12 cellular contexts compared by ENCODE assay signal in the genomic region with DNA sequence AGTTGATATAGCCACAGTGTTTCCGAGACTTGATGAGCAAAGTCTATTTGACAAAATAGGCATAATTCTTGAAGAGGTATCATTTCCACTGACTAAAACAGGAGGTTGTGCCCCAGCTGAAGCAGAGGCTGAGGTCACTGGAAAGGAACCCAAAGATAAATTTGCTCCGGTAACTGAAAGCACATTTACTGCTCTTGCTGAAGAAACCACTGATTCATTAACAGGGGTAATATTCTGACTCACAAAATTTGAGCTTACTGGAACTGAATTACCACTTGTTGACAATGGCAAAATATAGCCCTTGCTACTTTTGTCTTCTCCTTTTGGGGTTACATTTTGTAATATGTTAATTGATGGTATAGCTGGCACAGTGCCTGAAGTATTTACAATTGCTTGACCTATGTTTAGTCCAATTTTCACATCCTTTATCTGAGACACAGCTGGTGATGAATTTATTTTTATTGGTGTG. TPM values are rescaled to one million over a fixed set of nuclear protein-coding genes. Genes with fewer than 3 reads are reported as not detected.
DNase-seq lines count a peak whose midpoint lies in the region; ATAC-seq and TF ChIP-seq lines count a peak whose summit lies in the region.
"Had no signal": no experiment of that assay in that cellular context is flagged by ENCODE, and none has a peak within 500 bp of the region (broad histone marks: within the 10 kb centered on the region; RNA-seq: fewer than 3 reads in every experiment).

No MANE protein-coding gene starts in this region.

- H3K4me3 ChIP-seq in AG09309 (ENCODE audit: control insufficient read depth, low read depth, low read length) = no peak overlapping the region
- H3K4me3 ChIP-seq: right atrium auricular region had no signal

- ATAC-seq in GM18867 (IDR thresholded peaks at IDR 0.05; ENCODE audit: unreplicated experiment) (peak; percentile 87), HG02588 (IDR thresholded peaks at IDR 0.05; ENCODE audit: unreplicated experiment) (peak; percentile 80), HG03571 (IDR thresholded peaks at IDR 0.05; ENCODE audit: unreplicated experiment) (peak; percentile 74)

- no peak for TF ChIP-seq CTCF in AG09309 (IDR thresholded peaks at IDR 0.05; ENCODE audit: control insufficient read depth, insufficient read depth, low read depth, low read length, missing control alignments)

- DNase-seq in AG09309 (ENCODE audit: low read depth) (peak; percentile 37), NCI-H226 (no peak), cardiac septum (ENCODE audit: low spot score) (no peak), NCI-H1436 treated with DMSO at 0.1 percent for 48 hours (lab: John Stamatoyannopoulos, UW) (no peak), NCI-H1694 (lab: John Stamatoyannopoulos, UW) (no peak)
- DNase-seq: activated B cell treated with CpG ODN at 0.5 μM for 24 hours, COR-L47, NCI-H526 had no signal

- intact Hi-C loops in cardiac septum (cut with DNase I) = no loop called here

RNA-seq across cellular contexts. Expression of gene MLANA, which starts 30.2 kb away (rescaled TPM):
- total RNA-seq in cardiac septum = not detected
- total RNA-seq: activated B cell treated with CpG ODN at 0.5 μM for 24 hours, right atrium auricular region had no signal
